8 cellular contexts compared by ENCODE assay signal in genomic region chr19:9936151-9937000, GRCh38. TPM values are rescaled to one million over a fixed set of nuclear protein-coding genes. Genes with fewer than 3 reads are reported as not detected.
DNase-seq lines count a peak whose midpoint lies in the region; ATAC-seq and TF ChIP-seq lines count a peak whose summit lies in the region.

TSS of gene OLFM2 (minus strand) at chr19:9936515. CDS start at chr19:9936366, 149 bp downstream.

- peak within 1 kb of the TSS; percentile 29; the same call in 2 of the 3 replicates for H2BK15ac ChIP-seq in IMR-90 (ENCODE audit: low read depth, low read length)

- no peak within 1 kb of the TSS for H4K8ac ChIP-seq in IMR-90 (ENCODE audit: low read depth in 2 of 2, low read length in 2 of 2)

- TF ChIP-seq CTCF in IMR-90 (conservative IDR thresholded peaks at IDR 0.05; ENCODE audit: low read depth, low read length) (no peak), left lung (IDR thresholded peaks at IDR 0.05) (no peak)

- POLR2A ChIA-PET in IMR-90 (lab: Charles Lee; ENCODE audit: unreplicated experiment) = interaction anchor here (0.5 kb wide), 1 partner anchor 91 kb away, joined by 3 read pairs; no protein-coding TSS in a partner anchor

- H2AK9ac ChIP-seq in IMR-90 (replicated peaks; ENCODE audit: low read depth, low read length, poor library complexity) = peak within 1 kb of the TSS; percentile 15

- H2BK5ac ChIP-seq in IMR-90 (ENCODE audit: low read depth, low read length, poor library complexity, severe bottlenecking) = no peak within 1 kb of the TSS

- H3K4me1 ChIP-seq in BLaER1 treated with 17β-estradiol and CSF1 and Interleukin-3, amounts not matched to agents 10 nM and 100 nM = peaks cover 5 to 24% (median 13%) of the 10 kb centered on the region in 10 experiments; a peak in 17 of 20 replicates
- H3K4me1 ChIP-seq in IMR-90 (ENCODE audit: control insufficient read depth, insufficient read depth, low read length) = peaks cover 6% of the 10 kb centered on the region; the same call in 1 of the 2 replicates
- peaks cover 0 to 15% of the 10 kb centered on the region in 2 donors for H3K4me1 ChIP-seq in left lung

- ATAC-seq in IMR-90 (ENCODE audit: low read depth) (peak; percentile 35), left lung (no peak), HG03025 (IDR thresholded peaks at IDR 0.05; ENCODE audit: low FRiP score, unreplicated experiment) (no peak)
- no peak for ATAC-seq in central memory CD8-positive, alpha-beta T cell (replicated peaks; ENCODE audit: extremely low read depth, poor library complexity, severe bottlenecking)

- peaks cover 26 to 34% (median 29%) of the 10 kb centered on the region in 11 experiments for H3K27me3 ChIP-seq in BLaER1 treated with 17β-estradiol and CSF1 and Interleukin-3, amounts not matched to agents 10 nM and 100 nM
- H3K27me3 ChIP-seq in IMR-90 (ENCODE audit: control insufficient read depth, insufficient read depth, low read length) = peaks cover 22% of the 10 kb centered on the region
- peaks cover 30 to 90% of the 10 kb centered on the region in 2 donors for H3K27me3 ChIP-seq in left lung

- H3K18ac ChIP-seq in IMR-90 (ENCODE audit: low read depth, low read length) = no peak within 1 kb of the TSS; the same call in 1 of the 2 replicates

- peak within 1 kb of the TSS; percentile 74 for H3K23ac ChIP-seq in IMR-90 (ENCODE audit: low read depth, low read length)

- H3K14ac ChIP-seq in IMR-90 (replicated peaks; ENCODE audit: low read depth, low read length) = no peak within 1 kb of the TSS

- H3K4me2 ChIP-seq in BLaER1 treated with 17β-estradiol and CSF1 and Interleukin-3, amounts not matched to agents 10 nM and 100 nM = peak within 1 kb of the TSS; percentile 61 to 77 (median 69)
- peak within 1 kb of the TSS; percentile 81 for H3K4me2 ChIP-seq in IMR-90 (ENCODE audit: low read depth, low read length)

- no peak within 1 kb of the TSS for H3K56ac ChIP-seq in IMR-90 (ENCODE audit: extremely low read depth, insufficient read depth, low read length)

- dilution Hi-C loops in IMR-90 (cut with HindIII; ENCODE audit: low sequenced_read_pairs, unreplicated experiment) = no loop called here

- peak within 1 kb of the TSS; percentile 48 for H2AFZ ChIP-seq in IMR-90 (replicated peaks; ENCODE audit: low read length, poor library complexity)

- no peak within 1 kb of the TSS for H4K91ac ChIP-seq in IMR-90 (ENCODE audit: insufficient read depth, low read depth, low read length)

- H3K27ac Mint-ChIP-seq in central memory CD8-positive, alpha-beta T cell (ENCODE audit: low read depth) = no peak within 1 kb of the TSS

- BruUV-seq in IMR-90 (replicated peaks; lab: Mats Ljungman, UMichigan) = no TSS peak

- peaks cover 0 to 12% (median 0%) of the 10 kb centered on the region in 11 experiments; a peak in 5 of 22 replicates for H4K20me1 ChIP-seq in BLaER1 treated with 17β-estradiol and CSF1 and Interleukin-3, amounts not matched to agents 10 nM and 100 nM
- no peaks in the 10 kb centered on the region; the same call in 1 of the 2 replicates for H4K20me1 ChIP-seq in IMR-90 (ENCODE audit: insufficient read depth, low read length)

- H3K79me1 ChIP-seq in IMR-90 (ENCODE audit: low read depth in 1 of 2, low read length in 2 of 2) = peaks cover 0 to 2% of the 10 kb centered on the region in 2 experiments; a peak in 1 of 4 replicates

- no peak within 1 kb of the TSS for H4K5ac ChIP-seq in IMR-90 (ENCODE audit: low read depth, low read length)

- no peaks in the 10 kb centered on the region for H3K36me3 ChIP-seq in BLaER1 treated with 17β-estradiol and CSF1 and Interleukin-3, amounts not matched to agents 10 nM and 100 nM
- no peaks in the 10 kb centered on the region for H3K36me3 ChIP-seq in IMR-90 (ENCODE audit: control insufficient read depth, insufficient read depth, low read length)
- no peaks in the 10 kb centered on the region for H3K36me3 ChIP-seq in left lung

- in situ Hi-C loops in IMR-90 (cut with MboI; ENCODE audit: low sequenced_read_pairs) = loop anchor here (5.0 kb wide), 2 partner anchors 66 to 91 kb away; no protein-coding TSS in a partner anchor

- H3K4me3 Mint-ChIP-seq in central memory CD8-positive, alpha-beta T cell = peak within 1 kb of the TSS; percentile 75

- no peak for TF ChIP-seq RAD21 in IMR-90 (IDR thresholded peaks at IDR 0.05; ENCODE audit: low read length)

- H3K9ac ChIP-seq in BLaER1 treated with 17β-estradiol and CSF1 and Interleukin-3, amounts not matched to agents 10 nM and 100 nM = peak within 1 kb of the TSS in 2 of 11 experiments; percentile 38 to 50; a peak in 2 of 22 replicates
- H3K9ac ChIP-seq in IMR-90 (ENCODE audit: low read depth, low read length) = peak within 1 kb of the TSS; percentile 49; the same call in 1 of the 2 replicates

- peak within 1 kb of the TSS; percentile 53; the same call in 1 of the 2 replicates for H2BK120ac ChIP-seq in IMR-90 (ENCODE audit: low read depth, low read length)

- H3K9me3 ChIP-seq in BLaER1 treated with 17β-estradiol and CSF1 and Interleukin-3, amounts not matched to agents 10 nM and 100 nM (replicated peaks in 1 of 11) = peaks cover 0 to 5% (median under 1%) of the 10 kb centered on the region in 11 experiments; a peak in 10 of 22 replicates
- H3K9me3 ChIP-seq in IMR-90 (ENCODE audit: control insufficient read depth, insufficient read depth, low read length) = no peaks in the 10 kb centered on the region
- no peaks in the 10 kb centered on the region for H3K9me3 ChIP-seq in left lung

- no peaks in the 10 kb centered on the region for H3K9me3 Mint-ChIP-seq in central memory CD8-positive, alpha-beta T cell

- H3K36me3 Mint-ChIP-seq in central memory CD8-positive, alpha-beta T cell (ENCODE audit: insufficient read depth) = no peaks in the 10 kb centered on the region

- intact Hi-C loops in IMR-90 (cut with micrococcal nuclease) = no loop called here
- intact Hi-C loops in left lung (cut with DNase I) = no loop called here

- peak within 1 kb of the TSS in 9 of 10 experiments; percentile 22 to 62 (median 47); a peak in 14 of 20 replicates for H3K4me3 ChIP-seq in BLaER1 treated with 17β-estradiol and CSF1 and Interleukin-3, amounts not matched to agents 10 nM and 100 nM
- H3K4me3 ChIP-seq in IMR-90 (ENCODE audit: insufficient read depth, low read depth, low read length) (peak within 1 kb of the TSS; percentile 42), left lung (peak within 1 kb of the TSS in 1 of 2 donors; percentile 9)

- peak within 1 kb of the TSS; percentile 41; the same call in 1 of the 2 replicates for H2AK5ac ChIP-seq in IMR-90 (ENCODE audit: low read depth, low read length)

- 0 out of 2 replicates have a peak within 1 kb of the TSS, but pooled peaks have one; percentile 29 for H2BK20ac ChIP-seq in IMR-90 (ENCODE audit: low read depth, low read length)

- CTCF ChIA-PET in IMR-90 (lab: Yijun Ruan, JAX) = no interaction called here

- DNase-seq in IMR-90 (no peak), myocyte (ENCODE audit: low read depth) (no peak), DMS153 treated with DMSO at 0.1 percent for 48 hours (lab: John Stamatoyannopoulos, UW; ENCODE audit: unreplicated experiment) (no peak), middle frontal gyrus (ENCODE audit: extremely low spot score, low spot score) (no peak), left lung (no peak)
- no peak for DNase-seq in central memory CD8-positive, alpha-beta T cell (ENCODE audit: low spot score in 2 of 2)

- TF ChIP-seq POLR2A in IMR-90 (IDR thresholded peaks at IDR 0.05; ENCODE audit: low read depth, low read length) = no peak

- 2% methylated on average over 10 of the region's 79 CpGs; no CpG with 5 or more reads in 1 of the 2 experiments for WGBS in IMR-90 (ENCODE audit: extremely low coverage in 2 of 2, insufficient read length in 1 of 2), 2 experiments

- H3K27ac ChIP-seq in BLaER1 treated with 17β-estradiol and CSF1 and Interleukin-3, amounts not matched to agents 10 nM and 100 nM = no peak within 1 kb of the TSS
- no peak within 1 kb of the TSS for H3K27ac ChIP-seq in IMR-90 (ENCODE audit: insufficient read depth, low read length)
- H3K27ac ChIP-seq in left lung = no peak within 1 kb of the TSS

- H3K4ac ChIP-seq in IMR-90 (ENCODE audit: low read depth, low read length) = peak within 1 kb of the TSS; percentile 36

- peaks cover 81% of the 10 kb centered on the region for H3K27me3 Mint-ChIP-seq in central memory CD8-positive, alpha-beta T cell

- peaks cover 34% of the 10 kb centered on the region for H3K4me1 Mint-ChIP-seq in central memory CD8-positive, alpha-beta T cell

- H3K9me1 ChIP-seq in IMR-90 (ENCODE audit: insufficient read depth, low read length) = peaks cover 8% of the 10 kb centered on the region

TF ChIP-seq in IMR-90, 13 proteins besides CTCF, POLR2A, EP300 and RAD21 (continues in another document):
- TF ChIP-seq NFE2L2 (IDR thresholded peaks at IDR 0.05; ENCODE audit: low read depth, low read length) (no peak), CEBPB (IDR thresholded peaks at IDR 0.05; ENCODE audit: low read depth, low read length) (no peak), MAZ (IDR thresholded peaks at IDR 0.05; ENCODE audit: borderline replicate concordance, low read depth, low read length) (no peak), FOS (IDR thresholded peaks at IDR 0.05; ENCODE audit: low read depth, low read length) (no peak), CHD1 (IDR thresholded peaks at IDR 0.05; ENCODE audit: low read depth, low read length) (no peak), RCOR1 (IDR thresholded peaks at IDR 0.05; ENCODE audit: insufficient replicate concordance, low read length) (no peak), USF2 (IDR thresholded peaks at IDR 0.05; ENCODE audit: low read depth, low read length) (no peak), ELK1 (IDR thresholded peaks at IDR 0.05; ENCODE audit: borderline replicate concordance, low read depth, low read length) (no peak)

RNA-seq across cellular contexts. Expression of gene OLFM2, which starts in this region (rescaled TPM):
- 2.2 and 2.7 TPM in 2 replicates for total RNA-seq in IMR-90 (2012; rRNA removed)
- 5.1 and 6.2 TPM in 2 replicates for polyA plus RNA-seq in IMR-90 (2012; rRNA removed)
- polyA plus RNA-seq in IMR-90 (2012; cell fraction: cytosol; rRNA removed) = 4.7 and 7.9 TPM in 2 replicates
- 1.7 and 2.0 TPM in 2 replicates for polyA plus RNA-seq in IMR-90 (2012; cell fraction: nucleus; rRNA removed; ENCODE audit: low replicate concordance)
- 31.8 and 50.7 TPM in 2 replicates for total RNA-seq in myocyte
- 1.3 TPM for polyA plus RNA-seq in myocyte (2012)
- total RNA-seq in left lung = 10 to 100 TPM in 1 of 2 donors, 1 to 10 TPM in 1; 7.6 to 10.4 TPM
